ENCODE assay signal across 28 cellular contexts in genomic region chr15:97933589-97933988, GRCh38.
"Had no signal": no experiment of that assay in that cellular context is flagged by ENCODE, and none has a peak within 500 bp of the region (broad histone marks: within the 10 kb centered on the region; RNA-seq: fewer than 3 reads in every experiment).

No MANE protein-coding gene starts in this region.

- H3K4me3 ChIP-seq: colonic mucosa, esophagus squamous epithelium, gastrocnemius medialis, heart right ventricle, left lung, lower lobe of right lung had no signal

- H3K4me3 Mint-ChIP-seq: dendritic cell treated with granulocyte-macrophage colony-stimulating factor and Interleukin-4, amounts not matched to agents 40 ng/mL and 50 ng/mL, for 4 days; effector memory CD8-positive, alpha-beta T cell; endodermal cell; memory B cell; naive B cell had no signal

- FAIRE-seq: endometrium, islet of Langerhans, keratinocyte had no signal

- H3K4me1 Mint-ChIP-seq: endodermal cell, memory B cell, naive B cell had no signal

- H3K9me3 ChIP-seq: colonic mucosa had no signal

- H3K36me3 ChIP-seq: colonic mucosa, esophagus squamous epithelium, gastrocnemius medialis, heart right ventricle, left lung, lower lobe of right lung had no signal

- H3K27ac Mint-ChIP-seq: dendritic cell treated with granulocyte-macrophage colony-stimulating factor and Interleukin-4, amounts not matched to agents 40 ng/mL and 50 ng/mL, for 4 days; effector memory CD8-positive, alpha-beta T cell; endodermal cell; memory B cell; naive B cell had no signal

- H3K27me3 Mint-ChIP-seq: dendritic cell treated with granulocyte-macrophage colony-stimulating factor and Interleukin-4, amounts not matched to agents 40 ng/mL and 50 ng/mL, for 4 days; effector memory CD8-positive, alpha-beta T cell; memory B cell had no signal

- H3K27me3 ChIP-seq: colonic mucosa, esophagus squamous epithelium, gastrocnemius medialis, heart right ventricle, left lung had no signal

- H3K4me1 ChIP-seq: colonic mucosa, esophagus squamous epithelium, gastrocnemius medialis, heart right ventricle, left lung, lower lobe of right lung had no signal

- ATAC-seq: effector memory CD8-positive, alpha-beta T cell; esophagus mucosa; gastrocnemius medialis; heart right ventricle; left cardiac atrium; left lung; left ventricle myocardium superior; lower lobe of right lung had no signal

- DNase-seq: colonic mucosa; cortex of kidney; effector CD8-positive, alpha-beta T cell; effector memory CD8-positive, alpha-beta T cell; endodermal cell; erythroblast; esophagus squamous epithelium; foreskin fibroblast; foreskin melanocyte; gastrocnemius medialis; glutamatergic neuron; head of caudate nucleus; heart right ventricle; hippocampal formation; left cardiac atrium; left lung; left ventricle myocardium superior; lower lobe of right lung; mesendoderm; midbrain; naive B cell had no signal

- H3K27ac ChIP-seq: colonic mucosa, epithelial cell of prostate, esophagus squamous epithelium, gastrocnemius medialis, heart right ventricle, left lung, lower lobe of right lung had no signal
